Comparison of ENCODE assay signal across 2 cellular contexts in genomic region chr16:79054593-79054992, GRCh38.
A peak's percentile ranks its signal among the peaks of the same experiment; 100 is the strongest.
TF ChIP-seq lines count a peak whose summit lies in the region.

No MANE protein-coding gene starts in this region.

TF ChIP-seq in HEK293, 187 proteins besides CTCF, POLR2A, EP300 and RAD21 (continued from another document):
- TF ChIP-seq ZNF791 (tag by site-specific recombination; IDR thresholded peaks at IDR 0.05) (no peak), ZBTB1 (tag by site-specific recombination; IDR thresholded peaks at IDR 0.05) (no peak), ZNF596 (tag by site-specific recombination; IDR thresholded peaks at IDR 0.05) (no peak), ZNF518A (tag by site-specific recombination; conservative IDR thresholded peaks at IDR 0.05; ENCODE audit: low read depth) (no peak)
- TF ChIP-seq, protein P1, sequence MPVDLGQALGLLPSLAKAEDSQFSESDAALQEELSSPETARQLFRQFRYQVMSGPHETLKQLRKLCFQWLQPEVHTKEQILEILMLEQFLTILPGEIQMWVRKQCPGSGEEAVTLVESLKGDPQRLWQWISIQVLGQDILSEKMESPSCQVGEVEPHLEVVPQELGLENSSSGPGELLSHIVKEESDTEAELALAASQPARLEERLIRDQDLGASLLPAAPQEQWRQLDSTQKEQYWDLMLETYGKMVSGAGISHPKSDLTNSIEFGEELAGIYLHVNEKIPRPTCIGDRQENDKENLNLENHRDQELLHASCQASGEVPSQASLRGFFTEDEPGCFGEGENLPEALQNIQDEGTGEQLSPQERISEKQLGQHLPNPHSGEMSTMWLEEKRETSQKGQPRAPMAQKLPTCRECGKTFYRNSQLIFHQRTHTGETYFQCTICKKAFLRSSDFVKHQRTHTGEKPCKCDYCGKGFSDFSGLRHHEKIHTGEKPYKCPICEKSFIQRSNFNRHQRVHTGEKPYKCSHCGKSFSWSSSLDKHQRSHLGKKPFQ (tag by site-specific recombination; IDR thresholded peaks at IDR 0.05) = peak; percentile 61; the same call in 1 of the 2 replicates

TF ChIP-seq in HepG2, 621 proteins besides CTCF, POLR2A, EP300 and RAD21 (continued from another document and continues in another):
- TF ChIP-seq ZNF10 (CRISPR knock-in tag; IDR thresholded peaks at IDR 0.05; ENCODE audit: borderline replicate concordance, low read depth) (no peak), TBX2 (CRISPR knock-in tag; IDR thresholded peaks at IDR 0.05; ENCODE audit: borderline replicate concordance) (no peak), ZNF816 (CRISPR knock-in tag; IDR thresholded peaks at IDR 0.05; ENCODE audit: borderline replicate concordance) (no peak), ZNF674 (CRISPR knock-in tag; IDR thresholded peaks at IDR 0.05; ENCODE audit: low read depth) (no peak), ZNF251 (CRISPR knock-in tag; IDR thresholded peaks at IDR 0.05) (no peak), MTF2 (CRISPR knock-in tag; IDR thresholded peaks at IDR 0.05; ENCODE audit: borderline replicate concordance) (no peak), KDM6A (CRISPR knock-in tag; IDR thresholded peaks at IDR 0.05; ENCODE audit: low read depth) (no peak), FOXK2 (IDR thresholded peaks at IDR 0.05) (no peak), NFKBIZ (CRISPR knock-in tag; IDR thresholded peaks at IDR 0.05) (no peak), REL (CRISPR knock-in tag; conservative IDR thresholded peaks at IDR 0.05) (no peak), NR2F1 (CRISPR knock-in tag; IDR thresholded peaks at IDR 0.05) (peak; percentile 30 to 55; a peak in 2 of 4 replicates), ZNF205 (CRISPR knock-in tag; IDR thresholded peaks at IDR 0.05) (no peak), ZNF652 (CRISPR knock-in tag; IDR thresholded peaks at IDR 0.05; ENCODE audit: borderline replicate concordance, low read depth) (no peak), RXRB (CRISPR knock-in tag; IDR thresholded peaks at IDR 0.05; ENCODE audit: borderline replicate concordance) (peak; percentile 78), RBM39 (IDR thresholded peaks at IDR 0.05; ENCODE audit: low read depth, low read length, poor library complexity, severe bottlenecking) (no peak), ZNF724P (CRISPR knock-in tag; IDR thresholded peaks at IDR 0.05; ENCODE audit: borderline replicate concordance) (no peak), SALL1 (CRISPR knock-in tag; IDR thresholded peaks at IDR 0.05) (peak; percentile 91), ZBTB1 (CRISPR knock-in tag; IDR thresholded peaks at IDR 0.05; ENCODE audit: borderline replicate concordance) (no peak), ONECUT2 (CRISPR knock-in tag; IDR thresholded peaks at IDR 0.05) (no peak), PHF20 (CRISPR knock-in tag; IDR thresholded peaks at IDR 0.05) (no peak), NPAS2 (CRISPR knock-in tag; IDR thresholded peaks at IDR 0.05; ENCODE audit: borderline replicate concordance) (no peak), ZNF614 (CRISPR knock-in tag; IDR thresholded peaks at IDR 0.05; ENCODE audit: borderline replicate concordance) (no peak), MTA1 (CRISPR knock-in tag; IDR thresholded peaks at IDR 0.05; ENCODE audit: borderline replicate concordance) (no peak), ARNT (IDR thresholded peaks at IDR 0.05) (no peak), SOX6 (IDR thresholded peaks at IDR 0.05) (no peak), SOX6 (CRISPR knock-in tag; IDR thresholded peaks at IDR 0.05) (peak; percentile 75), BCLAF1 (IDR thresholded peaks at IDR 0.05) (no peak), MEIS2 (CRISPR knock-in tag; IDR thresholded peaks at IDR 0.05) (no peak), ZNF281 (CRISPR knock-in tag; IDR thresholded peaks at IDR 0.05; ENCODE audit: borderline replicate concordance) (no peak)
- TF ChIP-seq, protein P2, sequence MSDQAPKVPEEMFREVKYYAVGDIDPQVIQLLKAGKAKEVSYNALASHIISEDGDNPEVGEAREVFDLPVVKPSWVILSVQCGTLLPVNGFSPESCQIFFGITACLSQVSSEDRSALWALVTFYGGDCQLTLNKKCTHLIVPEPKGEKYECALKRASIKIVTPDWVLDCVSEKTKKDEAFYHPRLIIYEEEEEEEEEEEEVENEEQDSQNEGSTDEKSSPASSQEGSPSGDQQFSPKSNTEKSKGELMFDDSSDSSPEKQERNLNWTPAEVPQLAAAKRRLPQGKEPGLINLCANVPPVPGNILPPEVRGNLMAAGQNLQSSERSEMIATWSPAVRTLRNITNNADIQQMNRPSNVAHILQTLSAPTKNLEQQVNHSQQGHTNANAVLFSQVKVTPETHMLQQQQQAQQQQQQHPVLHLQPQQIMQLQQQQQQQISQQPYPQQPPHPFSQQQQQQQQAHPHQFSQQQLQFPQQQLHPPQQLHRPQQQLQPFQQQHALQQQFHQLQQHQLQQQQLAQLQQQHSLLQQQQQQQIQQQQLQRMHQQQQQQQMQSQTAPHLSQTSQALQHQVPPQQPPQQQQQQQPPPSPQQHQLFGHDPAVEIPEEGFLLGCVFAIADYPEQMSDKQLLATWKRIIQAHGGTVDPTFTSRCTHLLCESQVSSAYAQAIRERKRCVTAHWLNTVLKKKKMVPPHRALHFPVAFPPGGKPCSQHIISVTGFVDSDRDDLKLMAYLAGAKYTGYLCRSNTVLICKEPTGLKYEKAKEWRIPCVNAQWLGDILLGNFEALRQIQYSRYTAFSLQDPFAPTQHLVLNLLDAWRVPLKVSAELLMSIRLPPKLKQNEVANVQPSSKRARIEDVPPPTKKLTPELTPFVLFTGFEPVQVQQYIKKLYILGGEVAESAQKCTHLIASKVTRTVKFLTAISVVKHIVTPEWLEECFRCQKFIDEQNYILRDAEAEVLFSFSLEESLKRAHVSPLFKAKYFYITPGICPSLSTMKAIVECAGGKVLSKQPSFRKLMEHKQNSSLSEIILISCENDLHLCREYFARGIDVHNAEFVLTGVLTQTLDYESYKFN (CRISPR knock-in tag; conservative IDR thresholded peaks at IDR 0.05) = peak; percentile 48; the same call in 1 of the 2 replicates
- TF ChIP-seq, protein P3, sequence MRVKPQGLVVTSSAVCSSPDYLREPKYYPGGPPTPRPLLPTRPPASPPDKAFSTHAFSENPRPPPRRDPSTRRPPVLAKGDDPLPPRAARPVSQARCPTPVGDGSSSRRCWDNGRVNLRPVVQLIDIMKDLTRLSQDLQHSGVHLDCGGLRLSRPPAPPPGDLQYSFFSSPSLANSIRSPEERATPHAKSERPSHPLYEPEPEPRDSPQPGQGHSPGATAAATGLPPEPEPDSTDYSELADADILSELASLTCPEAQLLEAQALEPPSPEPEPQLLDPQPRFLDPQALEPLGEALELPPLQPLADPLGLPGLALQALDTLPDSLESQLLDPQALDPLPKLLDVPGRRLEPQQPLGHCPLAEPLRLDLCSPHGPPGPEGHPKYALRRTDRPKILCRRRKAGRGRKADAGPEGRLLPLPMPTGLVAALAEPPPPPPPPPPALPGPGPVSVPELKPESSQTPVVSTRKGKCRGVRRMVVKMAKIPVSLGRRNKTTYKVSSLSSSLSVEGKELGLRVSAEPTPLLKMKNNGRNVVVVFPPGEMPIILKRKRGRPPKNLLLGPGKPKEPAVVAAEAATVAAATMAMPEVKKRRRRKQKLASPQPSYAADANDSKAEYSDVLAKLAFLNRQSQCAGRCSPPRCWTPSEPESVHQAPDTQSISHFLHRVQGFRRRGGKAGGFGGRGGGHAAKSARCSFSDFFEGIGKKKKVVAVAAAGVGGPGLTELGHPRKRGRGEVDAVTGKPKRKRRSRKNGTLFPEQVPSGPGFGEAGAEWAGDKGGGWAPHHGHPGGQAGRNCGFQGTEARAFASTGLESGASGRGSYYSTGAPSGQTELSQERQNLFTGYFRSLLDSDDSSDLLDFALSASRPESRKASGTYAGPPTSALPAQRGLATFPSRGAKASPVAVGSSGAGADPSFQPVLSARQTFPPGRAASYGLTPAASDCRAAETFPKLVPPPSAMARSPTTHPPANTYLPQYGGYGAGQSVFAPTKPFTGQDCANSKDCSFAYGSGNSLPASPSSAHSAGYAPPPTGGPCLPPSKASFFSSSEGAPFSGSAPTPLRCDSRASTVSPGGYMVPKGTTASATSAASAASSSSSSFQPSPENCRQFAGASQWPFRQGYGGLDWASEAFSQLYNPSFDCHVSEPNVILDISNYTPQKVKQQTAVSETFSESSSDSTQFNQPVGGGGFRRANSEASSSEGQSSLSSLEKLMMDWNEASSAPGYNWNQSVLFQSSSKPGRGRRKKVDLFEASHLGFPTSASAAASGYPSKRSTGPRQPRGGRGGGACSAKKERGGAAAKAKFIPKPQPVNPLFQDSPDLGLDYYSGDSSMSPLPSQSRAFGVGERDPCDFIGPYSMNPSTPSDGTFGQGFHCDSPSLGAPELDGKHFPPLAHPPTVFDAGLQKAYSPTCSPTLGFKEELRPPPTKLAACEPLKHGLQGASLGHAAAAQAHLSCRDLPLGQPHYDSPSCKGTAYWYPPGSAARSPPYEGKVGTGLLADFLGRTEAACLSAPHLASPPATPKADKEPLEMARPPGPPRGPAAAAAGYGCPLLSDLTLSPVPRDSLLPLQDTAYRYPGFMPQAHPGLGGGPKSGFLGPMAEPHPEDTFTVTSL (CRISPR knock-in tag; IDR thresholded peaks at IDR 0.05; ENCODE audit: borderline replicate concordance) = peak; percentile 58
- TF ChIP-seq, protein P4, sequence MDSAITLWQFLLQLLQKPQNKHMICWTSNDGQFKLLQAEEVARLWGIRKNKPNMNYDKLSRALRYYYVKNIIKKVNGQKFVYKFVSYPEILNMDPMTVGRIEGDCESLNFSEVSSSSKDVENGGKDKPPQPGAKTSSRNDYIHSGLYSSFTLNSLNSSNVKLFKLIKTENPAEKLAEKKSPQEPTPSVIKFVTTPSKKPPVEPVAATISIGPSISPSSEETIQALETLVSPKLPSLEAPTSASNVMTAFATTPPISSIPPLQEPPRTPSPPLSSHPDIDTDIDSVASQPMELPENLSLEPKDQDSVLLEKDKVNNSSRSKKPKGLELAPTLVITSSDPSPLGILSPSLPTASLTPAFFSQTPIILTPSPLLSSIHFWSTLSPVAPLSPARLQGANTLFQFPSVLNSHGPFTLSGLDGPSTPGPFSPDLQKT (CRISPR knock-in tag; IDR thresholded peaks at IDR 0.05; ENCODE audit: borderline replicate concordance) = no peak
- TF ChIP-seq, protein P5, sequence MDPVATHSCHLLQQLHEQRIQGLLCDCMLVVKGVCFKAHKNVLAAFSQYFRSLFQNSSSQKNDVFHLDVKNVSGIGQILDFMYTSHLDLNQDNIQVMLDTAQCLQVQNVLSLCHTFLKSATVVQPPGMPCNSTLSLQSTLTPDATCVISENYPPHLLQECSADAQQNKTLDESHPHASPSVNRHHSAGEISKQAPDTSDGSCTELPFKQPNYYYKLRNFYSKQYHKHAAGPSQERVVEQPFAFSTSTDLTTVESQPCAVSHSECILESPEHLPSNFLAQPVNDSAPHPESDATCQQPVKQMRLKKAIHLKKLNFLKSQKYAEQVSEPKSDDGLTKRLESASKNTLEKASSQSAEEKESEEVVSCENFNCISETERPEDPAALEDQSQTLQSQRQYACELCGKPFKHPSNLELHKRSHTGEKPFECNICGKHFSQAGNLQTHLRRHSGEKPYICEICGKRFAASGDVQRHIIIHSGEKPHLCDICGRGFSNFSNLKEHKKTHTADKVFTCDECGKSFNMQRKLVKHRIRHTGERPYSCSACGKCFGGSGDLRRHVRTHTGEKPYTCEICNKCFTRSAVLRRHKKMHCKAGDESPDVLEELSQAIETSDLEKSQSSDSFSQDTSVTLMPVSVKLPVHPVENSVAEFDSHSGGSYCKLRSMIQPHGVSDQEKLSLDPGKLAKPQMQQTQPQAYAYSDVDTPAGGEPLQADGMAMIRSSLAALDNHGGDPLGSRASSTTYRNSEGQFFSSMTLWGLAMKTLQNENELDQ (CRISPR knock-in tag; IDR thresholded peaks at IDR 0.05; ENCODE audit: borderline replicate concordance) = no peak
- TF ChIP-seq, protein P6, sequence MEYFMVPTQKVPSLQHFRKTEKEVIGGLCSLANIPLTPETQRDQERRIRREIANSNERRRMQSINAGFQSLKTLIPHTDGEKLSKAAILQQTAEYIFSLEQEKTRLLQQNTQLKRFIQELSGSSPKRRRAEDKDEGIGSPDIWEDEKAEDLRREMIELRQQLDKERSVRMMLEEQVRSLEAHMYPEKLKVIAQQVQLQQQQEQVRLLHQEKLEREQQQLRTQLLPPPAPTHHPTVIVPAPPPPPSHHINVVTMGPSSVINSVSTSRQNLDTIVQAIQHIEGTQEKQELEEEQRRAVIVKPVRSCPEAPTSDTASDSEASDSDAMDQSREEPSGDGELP (IDR thresholded peaks at IDR 0.05; ENCODE audit: borderline replicate concordance, low read depth) = no peak
